In the genomic region with DNA sequence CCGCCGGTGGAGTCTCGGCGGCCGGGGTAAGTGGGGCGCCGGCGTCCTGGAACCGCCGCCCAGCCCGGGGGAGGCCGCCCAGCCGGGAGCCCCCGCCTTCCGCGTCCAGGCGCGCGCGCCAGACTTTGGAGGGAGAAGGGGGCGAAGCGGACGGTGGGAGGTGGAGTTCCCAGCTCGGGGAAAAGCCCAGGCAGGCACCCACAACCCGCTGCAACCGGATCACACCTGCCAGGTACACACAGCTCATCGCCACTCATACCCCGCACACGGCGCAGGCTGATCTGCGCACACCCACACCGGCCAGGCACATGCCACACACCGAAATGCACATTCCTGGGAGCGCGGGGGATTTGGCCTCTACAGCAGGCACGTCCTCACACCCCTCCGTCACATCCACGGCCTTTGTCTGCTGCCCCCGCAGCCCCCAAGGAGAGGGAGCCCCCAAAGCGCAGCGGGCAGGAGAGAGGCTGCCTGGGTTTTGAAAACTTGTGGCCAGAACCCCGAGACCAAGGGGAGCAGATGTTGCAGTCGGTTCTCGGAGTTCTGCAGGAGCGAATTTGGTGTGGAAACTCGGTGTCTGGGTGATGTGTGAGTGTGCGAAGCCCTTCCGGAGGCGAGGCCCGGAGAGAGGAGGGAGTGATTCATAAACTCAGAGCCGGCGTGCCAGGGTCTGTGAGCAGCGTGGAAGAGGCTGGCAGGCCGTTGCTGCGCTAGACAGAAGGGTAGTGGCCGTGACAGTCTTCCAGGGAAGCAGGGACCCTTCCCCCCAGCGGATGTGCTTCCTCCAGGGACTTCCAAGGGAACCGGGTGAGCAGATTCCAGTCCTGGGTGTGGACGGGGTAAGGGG, we compare ENCODE assay signal across 8 cellular contexts. TPM values are rescaled to one million over a fixed set of nuclear protein-coding genes. Genes with fewer than 3 reads are reported as not detected.
DNase-seq lines count a peak whose midpoint lies in the region; ATAC-seq and TF ChIP-seq lines count a peak whose summit lies in the region.

No MANE protein-coding gene starts in this region.

- ATAC-seq in GM19463 (IDR thresholded peaks at IDR 0.05; ENCODE audit: unreplicated experiment): no peak

- peak overlapping the region; percentile 94 for H3K4me3 ChIP-seq in left ventricle myocardium inferior

- H3K9me3 Mint-ChIP-seq in activated naive CD8-positive, alpha-beta T cell treated with anti-CD3 and anti-CD28 coated beads for 36 hours: no peaks in the 10 kb centered on the region

- H3K27ac ChIP-seq in C4-2B: peak overlapping the region; percentile 19; the same call in 1 of the 2 replicates
- H3K27ac ChIP-seq in left ventricle myocardium inferior (replicated peaks): peak overlapping the region; percentile 100

- TF ChIP-seq CTCF in C4-2B (conservative IDR thresholded peaks at IDR 0.05) (no peak), left ventricle myocardium inferior (IDR thresholded peaks at IDR 0.05; ENCODE audit: borderline replicate concordance) (no peak)

- H3K36me3 Mint-ChIP-seq in activated naive CD8-positive, alpha-beta T cell treated with anti-CD3 and anti-CD28 coated beads for 36 hours: no peaks in the 10 kb centered on the region

- intact Hi-C loops in left ventricle myocardium inferior (cut with micrococcal nuclease): loop anchor here (5.0 kb wide), 1 partner anchor 37 kb away; no protein-coding TSS in a partner anchor

- H3K4me1 ChIP-seq in left ventricle myocardium inferior: peaks cover 72% of the 10 kb centered on the region

- peak; percentile 2 for DNase-seq in NCI-H2227 treated with DMSO at 0.1 percent for 48 hours (lab: John Stamatoyannopoulos, UW)
- peak; percentile 64 for DNase-seq in activated naive CD8-positive, alpha-beta T cell treated with anti-CD3 and anti-CD28 coated beads for 36 hours
- DNase-seq in left ventricle myocardium inferior: peak; percentile 65
- DNase-seq in pulmonary artery endothelial cell (ENCODE audit: low read depth, low spot score): peak; percentile 45
- no peak for DNase-seq in NCI-H1694 treated with DMSO at 0.1 percent for 48 hours (lab: John Stamatoyannopoulos, UW)
- no peak for DNase-seq in NCI-H2196 treated with DMSO at 0.1 percent for 48 hours (lab: John Stamatoyannopoulos, UW; ENCODE audit: unreplicated experiment)

- H3K9me3 ChIP-seq in left ventricle myocardium inferior (replicated peaks): no peaks in the 10 kb centered on the region

- peak overlapping the region; percentile 75 for H3K4me3 Mint-ChIP-seq in activated naive CD8-positive, alpha-beta T cell treated with anti-CD3 and anti-CD28 coated beads for 36 hours

- peaks cover 13% of the 10 kb centered on the region for H3K4me1 Mint-ChIP-seq in activated naive CD8-positive, alpha-beta T cell treated with anti-CD3 and anti-CD28 coated beads for 36 hours

- H3K36me3 ChIP-seq in left ventricle myocardium inferior: peaks cover 6% of the 10 kb centered on the region

- peaks cover 44% of the 10 kb centered on the region for H3K27me3 Mint-ChIP-seq in activated naive CD8-positive, alpha-beta T cell treated with anti-CD3 and anti-CD28 coated beads for 36 hours

- H3K27ac Mint-ChIP-seq in activated naive CD8-positive, alpha-beta T cell treated with anti-CD3 and anti-CD28 coated beads for 36 hours: peak overlapping the region; percentile 55

- H3K27me3 ChIP-seq in left ventricle myocardium inferior (ENCODE audit: low read depth): no peaks in the 10 kb centered on the region

RNA-seq across cellular contexts. Expression of a gene that starts 0.7 kb away (rescaled TPM):
- total RNA-seq in activated naive CD8-positive, alpha-beta T cell treated with anti-CD3 and anti-CD28 coated beads for 36 hours: under 1 TPM; 0.84 to 0.87 TPM
- total RNA-seq in left ventricle myocardium inferior (18.0 TPM), pulmonary artery endothelial cell (12.9 and 16.7 TPM in 2 replicates)

Comparison
In these comparisons a context has a peak if more than half of its experiments do, and no peak if none do; other contexts are left out.
1. DNase-seq: peak in NCI-H2227 treated with DMSO at 0.1 percent for 48 hours (single experiment), activated naive CD8-positive, alpha-beta T cell treated with anti-CD3 and anti-CD28 coated beads for 36 hours (single experiment), left ventricle myocardium inferior (single experiment) and pulmonary artery endothelial cell (single experiment); none in NCI-H1694 treated with DMSO at 0.1 percent for 48 hours (single experiment) and NCI-H2196 treated with DMSO at 0.1 percent for 48 hours (single experiment).